32 cellular contexts compared by ENCODE assay signal in the genomic region with DNA sequence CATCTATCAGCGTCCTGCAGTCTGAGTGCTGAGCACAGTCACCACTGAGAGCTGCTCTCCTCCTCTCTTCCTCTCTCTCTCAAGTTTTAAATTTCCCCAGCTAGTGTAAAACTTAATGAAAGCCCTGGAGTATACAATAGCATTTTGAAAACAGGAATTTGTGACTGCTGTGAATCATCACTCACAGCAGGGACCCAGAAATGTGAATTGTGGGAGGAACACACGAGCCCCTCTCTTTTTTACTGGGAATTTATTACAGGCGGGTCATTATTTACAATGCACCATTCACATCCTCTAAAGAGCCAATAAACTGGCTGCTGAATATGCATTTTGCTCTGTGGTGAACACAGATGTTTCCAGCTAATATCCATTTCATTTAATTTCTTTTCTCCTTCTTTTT.
DNase-seq lines count a peak whose midpoint lies in the region; ATAC-seq and TF ChIP-seq lines count a peak whose summit lies in the region.
"Had no signal": no experiment of that assay in that cellular context is flagged by ENCODE, and none has a peak within 500 bp of the region (broad histone marks: within the 10 kb centered on the region; RNA-seq: fewer than 3 reads in every experiment).

No MANE protein-coding gene starts in this region.

- H3K9me3 Mint-ChIP-seq in nephron progenitor cell (no peaks in the 10 kb centered on the region), endothelial cell (ENCODE audit: unreplicated experiment) (no peaks in the 10 kb centered on the region)
- H3K9me3 Mint-ChIP-seq: activated CD8-positive, alpha-beta T cell treated with anti-CD3 and anti-CD28 coated beads for 36 hours; activated naive CD4-positive, alpha-beta T cell treated with anti-CD3 and anti-CD28 coated beads, Interleukin-2, amount 10 ng/mL, durations not matched to agents 7 days and 5 days; activated T-helper 1 cell treated with anti-CD3 and anti-CD28 coated beads, Interleukin-12 subunit alpha, Interleukin-12 subunit beta, Interleukin-2, Interleukin-4 antibody, amounts not matched to agents 30 ng/mL and 10 ng/mL and 1 ng/mL, durations not matched to agents 14 hours and 24 hours and 36 hours had no signal

- TF ChIP-seq CTCF in astrocyte of the spinal cord (IDR thresholded peaks at IDR 0.05; ENCODE audit: low read depth, low read length) = no peak
- TF ChIP-seq CTCF in nephron progenitor cell (IDR thresholded peaks at IDR 0.05) = no peak
- TF ChIP-seq CTCF in upper lobe of right lung (IDR thresholded peaks at IDR 0.05) = no peak
- TF ChIP-seq CTCF in endothelial cell (IDR thresholded peaks at IDR 0.05; ENCODE audit: unreplicated experiment) = no peak

- no peak overlapping the region for H3K27ac ChIP-seq in upper lobe of right lung
- H3K27ac ChIP-seq: cardiac muscle cell, colonic mucosa, heart left ventricle, skin epidermis, upper lobe of left lung had no signal

- DNase-seq in COLO829 (ENCODE audit: low spot score) (peak; percentile 10), NCI-H2227 (lab: John Stamatoyannopoulos, UW; ENCODE audit: unreplicated experiment) (peak; percentile 4), astrocyte of the spinal cord (ENCODE audit: low read depth, low spot score) (peak; percentile 19), nephron progenitor cell (no peak), NCI-H2196 treated with DMSO at 0.1 percent for 48 hours (lab: John Stamatoyannopoulos, UW; ENCODE audit: unreplicated experiment) (no peak), upper lobe of right lung (no peak), endothelial cell (ENCODE audit: low spot score) (no peak)
- DNase-seq in activated CD4-positive, CD25-positive, alpha-beta regulatory T cell (lab: John Stamatoyannopoulos, UW) = no peak
- DNase-seq: activated CD4-positive, alpha-beta T cell treated with anti-CD3 and anti-CD28 coated beads for 36 hours; activated CD8-positive, alpha-beta memory T cell treated with anti-CD3 and anti-CD28 coated beads, Interleukin-2, amount 50 U/mL, for 48 hours; activated CD8-positive, alpha-beta T cell treated with anti-CD3 and anti-CD28 coated beads for 36 hours; activated naive CD4-positive, alpha-beta T cell treated with anti-CD3 and anti-CD28 coated beads, Interleukin-2, amount 10 ng/mL, durations not matched to agents 7 days and 5 days; amniotic stem cell; CD8-positive, alpha-beta memory T cell; colonic mucosa; effector memory CD4-positive, alpha-beta T cell; heart left ventricle; kidney; midbrain; naive thymus-derived CD8-positive, alpha-beta T cell; NCI-H1048; NCI-H1694 treated with DMSO at 0.1 percent for 48 hours; NCI-H226; NCI-H526 treated with DMSO at 0.1 percent for 48 hours; stimulated activated naive B cell treated with anti-CD40 and anti-IgM and Interleukin-4, amounts not matched to agents 10 μg/mL and 1 μg/mL and 100 μg/mL, for 72 hours; SW 1271; upper lobe of left lung had no signal

- ATAC-seq in upper lobe of right lung = no peak
- ATAC-seq: activated CD4-positive, alpha-beta T cell treated with anti-CD3 and anti-CD28 coated beads for 36 hours; activated CD8-positive, alpha-beta T cell treated with anti-CD3 and anti-CD28 coated beads for 36 hours; GM12878; heart left ventricle; naive thymus-derived CD8-positive, alpha-beta T cell; stimulated activated naive B cell treated with anti-CD40 and anti-IgM and Interleukin-4, amounts not matched to agents 10 μg/mL and 1 μg/mL and 100 μg/mL, for 72 hours had no signal

- H3K4me1 Mint-ChIP-seq in nephron progenitor cell (peaks cover 22% of the 10 kb centered on the region), endothelial cell (ENCODE audit: unreplicated experiment) (peaks cover 25% of the 10 kb centered on the region)
- H3K4me1 Mint-ChIP-seq: activated CD4-positive, alpha-beta T cell treated with anti-CD3 and anti-CD28 coated beads for 36 hours; activated naive CD4-positive, alpha-beta T cell treated with anti-CD3 and anti-CD28 coated beads, Interleukin-2, amount 10 ng/mL, durations not matched to agents 7 days and 5 days; CD8-positive, alpha-beta memory T cell; IgD-negative memory B cell; naive thymus-derived CD8-positive, alpha-beta T cell had no signal

- in situ Hi-C loops in astrocyte of the spinal cord (cut with HindIII; ENCODE audit: low sequenced_read_pairs) = no loop called here

- H3K36me3 ChIP-seq in upper lobe of right lung = no peaks in the 10 kb centered on the region
- H3K36me3 ChIP-seq: cardiac muscle cell, colonic mucosa, heart left ventricle, upper lobe of left lung had no signal

- H3K4me3 Mint-ChIP-seq in nephron progenitor cell (peak overlapping the region; percentile 41), endothelial cell (ENCODE audit: unreplicated experiment) (no peak overlapping the region)
- H3K4me3 Mint-ChIP-seq: activated CD4-positive, alpha-beta T cell treated with anti-CD3 and anti-CD28 coated beads for 36 hours; activated CD8-positive, alpha-beta T cell treated with anti-CD3 and anti-CD28 coated beads for 36 hours; activated naive CD4-positive, alpha-beta T cell treated with anti-CD3 and anti-CD28 coated beads, Interleukin-2, amount 10 ng/mL, durations not matched to agents 7 days and 5 days; activated T-helper 1 cell treated with anti-CD3 and anti-CD28 coated beads, Interleukin-12 subunit alpha, Interleukin-12 subunit beta, Interleukin-2, Interleukin-4 antibody, amounts not matched to agents 30 ng/mL and 10 ng/mL and 1 ng/mL, durations not matched to agents 14 hours and 24 hours and 36 hours; CD8-positive, alpha-beta memory T cell; IgD-negative memory B cell; naive thymus-derived CD8-positive, alpha-beta T cell; stimulated activated naive B cell treated with anti-CD40 and anti-IgM and Interleukin-4, amounts not matched to agents 10 μg/mL and 1 μg/mL and 100 μg/mL, for 72 hours had no signal

- H3K4me3 ChIP-seq in astrocyte of the spinal cord (ENCODE audit: low read depth, low read length) (no peak overlapping the region), upper lobe of right lung (no peak overlapping the region)
- H3K4me3 ChIP-seq: cardiac muscle cell, colonic mucosa, GM12878, heart left ventricle, skin epidermis, upper lobe of left lung had no signal

- H3K4me1 ChIP-seq in upper lobe of right lung = no peaks in the 10 kb centered on the region
- H3K4me1 ChIP-seq: colonic mucosa, heart left ventricle, upper lobe of left lung had no signal

- no peaks in the 10 kb centered on the region for H3K9me3 ChIP-seq in upper lobe of right lung
- H3K9me3 ChIP-seq: colonic mucosa, heart left ventricle, upper lobe of left lung had no signal

- H3K27ac Mint-ChIP-seq in nephron progenitor cell (peak overlapping the region; percentile 33), endothelial cell (ENCODE audit: unreplicated experiment) (no peak overlapping the region)
- H3K27ac Mint-ChIP-seq: activated CD4-positive, alpha-beta T cell treated with anti-CD3 and anti-CD28 coated beads for 36 hours; activated CD8-positive, alpha-beta T cell treated with anti-CD3 and anti-CD28 coated beads for 36 hours; activated naive CD4-positive, alpha-beta T cell treated with anti-CD3 and anti-CD28 coated beads, Interleukin-2, amount 10 ng/mL, durations not matched to agents 7 days and 5 days; activated T-helper 1 cell treated with anti-CD3 and anti-CD28 coated beads, Interleukin-12 subunit alpha, Interleukin-12 subunit beta, Interleukin-2, Interleukin-4 antibody, amounts not matched to agents 30 ng/mL and 10 ng/mL and 1 ng/mL, durations not matched to agents 14 hours and 24 hours and 36 hours; CD8-positive, alpha-beta memory T cell; IgD-negative memory B cell; naive thymus-derived CD8-positive, alpha-beta T cell; stimulated activated naive B cell treated with anti-CD40 and anti-IgM and Interleukin-4, amounts not matched to agents 10 μg/mL and 1 μg/mL and 100 μg/mL, for 72 hours had no signal

- H3K36me3 Mint-ChIP-seq in nephron progenitor cell (ENCODE audit: low read depth) (no peaks in the 10 kb centered on the region), endothelial cell (ENCODE audit: low read depth, unreplicated experiment) (no peaks in the 10 kb centered on the region)
- H3K36me3 Mint-ChIP-seq: activated naive CD4-positive, alpha-beta T cell treated with anti-CD3 and anti-CD28 coated beads, Interleukin-2, amount 10 ng/mL, durations not matched to agents 7 days and 5 days; CD8-positive, alpha-beta memory T cell; IgD-negative memory B cell; naive thymus-derived CD8-positive, alpha-beta T cell; stimulated activated naive B cell treated with anti-CD40 and anti-IgM and Interleukin-4, amounts not matched to agents 10 μg/mL and 1 μg/mL and 100 μg/mL, for 72 hours had no signal

- no peaks in the 10 kb centered on the region for H3K27me3 Mint-ChIP-seq in nephron progenitor cell (ENCODE audit: low read depth, poor library complexity)
- H3K27me3 Mint-ChIP-seq in endothelial cell (ENCODE audit: unreplicated experiment) = peaks cover 2% of the 10 kb centered on the region
- H3K27me3 Mint-ChIP-seq: IgD-negative memory B cell; stimulated activated naive B cell treated with anti-CD40 and anti-IgM and Interleukin-4, amounts not matched to agents 10 μg/mL and 1 μg/mL and 100 μg/mL, for 72 hours had no signal

- intact Hi-C loops in upper lobe of right lung (cut with DNase I) = no loop called here

- H3K27me3 ChIP-seq in upper lobe of right lung = no peaks in the 10 kb centered on the region
- H3K27me3 ChIP-seq: cardiac muscle cell, colonic mucosa, upper lobe of left lung had no signal

Comparison
In these comparisons a context has a peak if more than half of its experiments do, and no peak if none do; other contexts are left out.
1. DNase-seq: peak in COLO829 (single experiment), NCI-H2227 (single experiment) and astrocyte of the spinal cord (single experiment); none in nephron progenitor cell (single experiment), NCI-H2196 treated with DMSO at 0.1 percent for 48 hours (single experiment), activated CD4-positive, CD25-positive, alpha-beta regulatory T cell (0 of 4), upper lobe of right lung (single experiment) and endothelial cell (single experiment).